In genomic region chr14:90274019-90274418, GRCh38 we compare ENCODE assay signal across 10 cellular contexts. TPM values are rescaled to one million over a fixed set of nuclear protein-coding genes. Genes with fewer than 3 reads are reported as not detected.
DNase-seq lines count a peak whose midpoint lies in the region; ATAC-seq lines count a peak whose summit lies in the region.
"Had no signal": no experiment of that assay in that cellular context is flagged by ENCODE, and none has a peak within 500 bp of the region (broad histone marks: within the 10 kb centered on the region; RNA-seq: fewer than 3 reads in every experiment).

No MANE protein-coding gene starts in this region.

- peaks cover 16% of the 10 kb centered on the region for H3K4me1 Mint-ChIP-seq in activated CD8-positive, alpha-beta memory T cell treated with anti-CD3 and anti-CD28 coated beads, Interleukin-2, amount 10 ng/mL, durations not matched to agents 7 days and 5 days
- H3K4me1 Mint-ChIP-seq in activated CD4-positive, alpha-beta memory T cell treated with anti-CD3 and anti-CD28 coated beads, Interleukin-2, amount 10 ng/mL, durations not matched to agents 7 days and 5 days, result peaks cover 24% of the 10 kb centered on the region
- H3K4me1 Mint-ChIP-seq: neural crest cell had no signal

- H3K27ac Mint-ChIP-seq in activated CD8-positive, alpha-beta memory T cell treated with anti-CD3 and anti-CD28 coated beads, Interleukin-2, amount 10 ng/mL, durations not matched to agents 7 days and 5 days, result peak overlapping the region; percentile 33
- peak overlapping the region; percentile 31 for H3K27ac Mint-ChIP-seq in activated CD4-positive, alpha-beta memory T cell treated with anti-CD3 and anti-CD28 coated beads, Interleukin-2, amount 10 ng/mL, durations not matched to agents 7 days and 5 days

- peak; percentile 32 for ATAC-seq in activated CD8-positive, alpha-beta memory T cell treated with anti-CD3 and anti-CD28 coated beads, Interleukin-2, amount 10 ng/mL, durations not matched to agents 7 days and 5 days
- peak; percentile 27 to 30 for ATAC-seq in left cardiac atrium
- peak; percentile 34 for ATAC-seq in stimulated activated naive CD8-positive, alpha-beta T cell treated with anti-CD3 and anti-CD28 coated beads, Interleukin-15, Interleukin-2, amounts not matched to agents 100 U/mL and 50 U/mL, for 24 hours
- no peak for ATAC-seq in HG03354 (IDR thresholded peaks at IDR 0.05; ENCODE audit: poor library complexity, severe bottlenecking, unreplicated experiment)

- no peaks in the 10 kb centered on the region for H3K27me3 Mint-ChIP-seq in activated CD8-positive, alpha-beta memory T cell treated with anti-CD3 and anti-CD28 coated beads, Interleukin-2, amount 10 ng/mL, durations not matched to agents 7 days and 5 days
- H3K27me3 Mint-ChIP-seq in activated CD4-positive, alpha-beta memory T cell treated with anti-CD3 and anti-CD28 coated beads, Interleukin-2, amount 10 ng/mL, durations not matched to agents 7 days and 5 days, result no peaks in the 10 kb centered on the region

- peak; percentile 38 for DNase-seq in activated CD8-positive, alpha-beta memory T cell treated with anti-CD3 and anti-CD28 coated beads, Interleukin-2, amount 10 ng/mL, durations not matched to agents 7 days and 5 days
- no peak for DNase-seq in activated CD8-positive, alpha-beta memory T cell treated with anti-CD3 and anti-CD28 coated beads, Interleukin-2, amount 50 U/mL, for 48 hours
- no peak for DNase-seq in activated CD4-positive, alpha-beta memory T cell treated with anti-CD3 and anti-CD28 coated beads, Interleukin-2, amount 10 ng/mL, durations not matched to agents 7 days and 5 days
- DNase-seq in left cardiac atrium (no peak), MV-4-11 (lab: John Stamatoyannopoulos, UW) (no peak), GM19240 (ENCODE audit: insufficient read length, low spot score) (no peak)
- DNase-seq in stimulated activated naive CD8-positive, alpha-beta T cell treated with anti-CD3 and anti-CD28 coated beads, Interleukin-15, Interleukin-2, amounts not matched to agents 100 U/mL and 50 U/mL, for 24 hours, result no peak
- DNase-seq: NCI-H510A had no signal

- no peaks in the 10 kb centered on the region for H3K9me3 Mint-ChIP-seq in activated CD8-positive, alpha-beta memory T cell treated with anti-CD3 and anti-CD28 coated beads, Interleukin-2, amount 10 ng/mL, durations not matched to agents 7 days and 5 days (ENCODE audit: low read depth)
- no peaks in the 10 kb centered on the region for H3K9me3 Mint-ChIP-seq in activated CD4-positive, alpha-beta memory T cell treated with anti-CD3 and anti-CD28 coated beads, Interleukin-2, amount 10 ng/mL, durations not matched to agents 7 days and 5 days
- H3K9me3 Mint-ChIP-seq: neural crest cell had no signal

- intact Hi-C loops in left cardiac atrium (cut with DNase I), result no loop called here

- H3K4me3 Mint-ChIP-seq in activated CD8-positive, alpha-beta memory T cell treated with anti-CD3 and anti-CD28 coated beads, Interleukin-2, amount 10 ng/mL, durations not matched to agents 7 days and 5 days, result no peak overlapping the region
- no peak overlapping the region for H3K4me3 Mint-ChIP-seq in activated CD4-positive, alpha-beta memory T cell treated with anti-CD3 and anti-CD28 coated beads, Interleukin-2, amount 10 ng/mL, durations not matched to agents 7 days and 5 days
- H3K4me3 Mint-ChIP-seq: neural crest cell had no signal

- POLR2A ChIA-PET in activated CD4-positive, alpha-beta memory T cell treated with anti-CD3 and anti-CD28 coated beads, Interleukin-2, amount 10 ng/mL, durations not matched to agents 7 days and 5 days (lab: Charles Lee), result no interaction called here

- peaks cover 35% of the 10 kb centered on the region for H3K36me3 Mint-ChIP-seq in activated CD8-positive, alpha-beta memory T cell treated with anti-CD3 and anti-CD28 coated beads, Interleukin-2, amount 10 ng/mL, durations not matched to agents 7 days and 5 days
- peaks cover 58% of the 10 kb centered on the region for H3K36me3 Mint-ChIP-seq in activated CD4-positive, alpha-beta memory T cell treated with anti-CD3 and anti-CD28 coated beads, Interleukin-2, amount 10 ng/mL, durations not matched to agents 7 days and 5 days (ENCODE audit: low read depth)

- CTCF ChIA-PET in activated CD8-positive, alpha-beta memory T cell treated with anti-CD3 and anti-CD28 coated beads, Interleukin-2, amount 10 ng/mL, durations not matched to agents 7 days and 5 days (lab: Charles Lee), result no interaction called here
- CTCF ChIA-PET in activated CD4-positive, alpha-beta memory T cell treated with anti-CD3 and anti-CD28 coated beads, Interleukin-2, amount 10 ng/mL, durations not matched to agents 7 days and 5 days (lab: Charles Lee), result no interaction called here

RNA-seq across cellular contexts. Expression of gene PSMC1, which starts 17.7 kb away (rescaled TPM):
- total RNA-seq in activated CD8-positive, alpha-beta memory T cell treated with anti-CD3 and anti-CD28 coated beads, Interleukin-2, amount 10 ng/mL, durations not matched to agents 7 days and 5 days, result 100 to 1,000 TPM in 1 of 2 experiments, 10 to 100 TPM in 1; 93.1 to 120 TPM
- 10 to 100 TPM; 85.6 to 85.9 TPM for total RNA-seq in activated CD4-positive, alpha-beta memory T cell treated with anti-CD3 and anti-CD28 coated beads, Interleukin-2, amount 10 ng/mL, durations not matched to agents 7 days and 5 days
- 100 to 1,000 TPM in 1 of 2 donors, 10 to 100 TPM in 1; 93.7 to 114 TPM for total RNA-seq in left cardiac atrium

RNA-seq across cellular contexts. Expression of gene NRDE2, which starts 57.7 kb away (rescaled TPM):
- 10 to 100 TPM; 30.3 TPM for total RNA-seq in activated CD8-positive, alpha-beta memory T cell treated with anti-CD3 and anti-CD28 coated beads, Interleukin-2, amount 10 ng/mL, durations not matched to agents 7 days and 5 days
- 10 to 100 TPM; 20.3 to 21.7 TPM for total RNA-seq in activated CD4-positive, alpha-beta memory T cell treated with anti-CD3 and anti-CD28 coated beads, Interleukin-2, amount 10 ng/mL, durations not matched to agents 7 days and 5 days
- total RNA-seq in left cardiac atrium, result 10 to 100 TPM; 12.0 to 13.1 TPM
